8 cellular contexts compared by ENCODE assay signal in the genomic region with DNA sequence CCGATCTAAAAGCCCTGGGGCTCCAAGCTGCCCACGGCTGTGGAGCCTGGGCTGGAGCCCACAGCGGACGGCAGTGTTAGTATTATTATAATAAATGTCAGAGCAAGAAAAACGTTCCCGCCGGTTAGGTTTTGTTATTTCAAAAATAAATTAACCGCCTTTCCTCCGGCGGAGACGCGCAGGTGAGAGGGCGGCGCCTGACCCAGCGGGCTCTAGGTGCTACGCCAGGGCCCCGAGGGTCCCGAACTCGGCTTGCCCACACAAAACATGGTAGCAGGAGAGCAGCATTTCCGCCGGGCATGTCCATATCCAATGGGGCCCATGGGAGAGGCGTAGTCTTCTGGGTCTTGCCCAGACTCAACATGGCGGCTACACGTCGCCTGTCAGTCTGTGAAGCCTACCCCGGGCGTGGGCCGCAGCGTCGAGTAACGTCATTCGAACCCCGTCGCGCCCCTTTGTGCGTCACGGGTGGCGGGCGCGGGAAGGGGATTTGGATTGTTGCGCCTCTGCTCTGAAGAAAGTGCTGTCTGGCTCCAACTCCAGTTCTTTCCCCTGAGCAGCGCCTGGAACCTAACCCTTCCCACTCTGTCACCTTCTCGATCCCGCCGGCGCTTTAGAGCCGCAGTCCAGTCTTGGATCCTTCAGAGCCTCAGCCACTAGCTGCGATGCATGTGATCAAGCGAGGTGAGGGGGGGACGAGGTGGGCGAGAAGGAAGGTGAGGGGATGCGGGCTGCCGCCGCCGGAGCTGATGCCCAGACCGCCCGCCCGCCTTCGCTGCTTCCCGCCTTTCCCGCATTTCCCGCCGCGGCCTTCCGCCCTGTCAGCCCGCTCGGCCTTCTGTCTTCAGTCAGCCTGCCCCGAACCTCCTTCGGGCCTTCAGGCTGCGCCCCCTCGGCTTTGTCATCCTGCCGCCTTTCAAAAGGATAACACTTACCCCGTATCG. TPM values are rescaled to one million over a fixed set of nuclear protein-coding genes. Genes with fewer than 3 reads are reported as not detected.
A peak's percentile ranks its signal among the peaks of the same experiment; 100 is the strongest.
DNase-seq lines count a peak whose midpoint lies in the region; ATAC-seq and TF ChIP-seq lines count a peak whose summit lies in the region.

A gene (plus strand): TSS at position 452 of the 944 bp plus-strand sequence. CDS start 214 bp downstream, at position 666.

- H3K27ac ChIP-seq in mucosa of rectum (ENCODE audit: low read depth in 2 of 2, low read length in 2 of 2), result peak within 1 kb of the TSS; percentile 91 to 93

- H3K4me1 ChIP-seq in mucosa of rectum (ENCODE audit: control insufficient read depth in 2 of 2, insufficient read depth in 2 of 2, low read length in 2 of 2), result peaks cover 7 to 9% of the 10 kb centered on the region in 2 donors

- peak within 1 kb of the TSS; percentile 92 to 96 for H3K4me3 ChIP-seq in mucosa of rectum (ENCODE audit: low read length in 2 of 2)

- H3K27me3 ChIP-seq in mucosa of rectum (ENCODE audit: control insufficient read depth in 2 of 2, insufficient read depth in 2 of 2, low read length in 2 of 2), result no peaks in the 10 kb centered on the region

- in situ Hi-C loops in KBM-7 (cut with MboI; ENCODE audit: low pct_unique_long_range_greater_than_20kb, low sequenced_read_pairs), result no loop called here

- H3K9me3 ChIP-seq in mucosa of rectum (ENCODE audit: control insufficient read depth in 2 of 2, low read length in 2 of 2), result no peaks in the 10 kb centered on the region

- DNase-seq in DMS153 treated with DMSO at 0.1 percent for 48 hours (lab: John Stamatoyannopoulos, UW; ENCODE audit: unreplicated experiment) (peak; percentile 94), KBM-7 (peak; percentile 98), erythroblast (lab: John Stamatoyannopoulos, UW) (peak; percentile 98)
- DNase-seq in activated T-cell treated with anti-CD3 and anti-CD28 coated beads, Interleukin-2, amount 50 U/mL, for 24 hours, result peak; percentile 97
- DNase-seq in stimulated activated CD8-positive, alpha-beta memory T cell treated with anti-CD3 and anti-CD28 coated beads, Interleukin-4, amount 100 ng/mL, for 48 hours, result peak; percentile 97

- peaks cover 78% of the 10 kb centered on the region for H3K36me3 Mint-ChIP-seq in activated T-cell treated with anti-CD3 and anti-CD28 coated beads, Interleukin-2, amount 50 U/mL, for 24 hours (ENCODE audit: low read depth)

- H3K9me3 Mint-ChIP-seq in activated T-cell treated with anti-CD3 and anti-CD28 coated beads, Interleukin-2, amount 50 U/mL, for 24 hours, result no peaks in the 10 kb centered on the region

- H3K4me3 Mint-ChIP-seq in activated T-cell treated with anti-CD3 and anti-CD28 coated beads, Interleukin-2, amount 50 U/mL, for 24 hours, result peak within 1 kb of the TSS; percentile 99

- H3K27ac Mint-ChIP-seq in activated T-cell treated with anti-CD3 and anti-CD28 coated beads, Interleukin-2, amount 50 U/mL, for 24 hours, result peak within 1 kb of the TSS; percentile 98

- peak; percentile 96 for ATAC-seq in GM21717 (IDR thresholded peaks at IDR 0.05; ENCODE audit: unreplicated experiment)

- peak; percentile 89 for TF ChIP-seq POLR2A in erythroblast (IDR thresholded peaks at IDR 0.05; ENCODE audit: low read length)

- H3K9ac ChIP-seq in mucosa of rectum (ENCODE audit: low read depth in 1 of 2, low read length in 2 of 2), result peak within 1 kb of the TSS; percentile 93

- H3K4me1 Mint-ChIP-seq in activated T-cell treated with anti-CD3 and anti-CD28 coated beads, Interleukin-2, amount 50 U/mL, for 24 hours (ENCODE audit: low read depth), result peaks cover 76% of the 10 kb centered on the region

- peaks cover 5 to 8% of the 10 kb centered on the region in 2 donors for H3K36me3 ChIP-seq in mucosa of rectum (ENCODE audit: control insufficient read depth in 2 of 2, insufficient read depth in 2 of 2, low read length in 2 of 2)

- H3K27me3 Mint-ChIP-seq in activated T-cell treated with anti-CD3 and anti-CD28 coated beads, Interleukin-2, amount 50 U/mL, for 24 hours, result no peaks in the 10 kb centered on the region

TF ChIP-seq in PFSK-1, 5 proteins besides CTCF, POLR2A, EP300 and RAD21:
- TF ChIP-seq POLR2AphosphoS5 (IDR thresholded peaks at IDR 0.05; ENCODE audit: low read depth, low read length) (peak; percentile 81), SIN3A (IDR thresholded peaks at IDR 0.05; ENCODE audit: borderline replicate concordance, insufficient read depth, low read length) (0 out of 2 replicates have a peak, but pooled peaks have one; percentile 66), TAF1 (IDR thresholded peaks at IDR 0.05; ENCODE audit: borderline replicate concordance, insufficient read depth, low read length) (peak; percentile 85; the same call in 1 of the 2 replicates), FOXP2 (optimal IDR thresholded peaks at IDR 0.05; ENCODE audit: borderline replicate concordance, extremely low read depth, extremely low read length, insufficient read depth) (peak; percentile 87)
- TF ChIP-seq, protein P1, sequence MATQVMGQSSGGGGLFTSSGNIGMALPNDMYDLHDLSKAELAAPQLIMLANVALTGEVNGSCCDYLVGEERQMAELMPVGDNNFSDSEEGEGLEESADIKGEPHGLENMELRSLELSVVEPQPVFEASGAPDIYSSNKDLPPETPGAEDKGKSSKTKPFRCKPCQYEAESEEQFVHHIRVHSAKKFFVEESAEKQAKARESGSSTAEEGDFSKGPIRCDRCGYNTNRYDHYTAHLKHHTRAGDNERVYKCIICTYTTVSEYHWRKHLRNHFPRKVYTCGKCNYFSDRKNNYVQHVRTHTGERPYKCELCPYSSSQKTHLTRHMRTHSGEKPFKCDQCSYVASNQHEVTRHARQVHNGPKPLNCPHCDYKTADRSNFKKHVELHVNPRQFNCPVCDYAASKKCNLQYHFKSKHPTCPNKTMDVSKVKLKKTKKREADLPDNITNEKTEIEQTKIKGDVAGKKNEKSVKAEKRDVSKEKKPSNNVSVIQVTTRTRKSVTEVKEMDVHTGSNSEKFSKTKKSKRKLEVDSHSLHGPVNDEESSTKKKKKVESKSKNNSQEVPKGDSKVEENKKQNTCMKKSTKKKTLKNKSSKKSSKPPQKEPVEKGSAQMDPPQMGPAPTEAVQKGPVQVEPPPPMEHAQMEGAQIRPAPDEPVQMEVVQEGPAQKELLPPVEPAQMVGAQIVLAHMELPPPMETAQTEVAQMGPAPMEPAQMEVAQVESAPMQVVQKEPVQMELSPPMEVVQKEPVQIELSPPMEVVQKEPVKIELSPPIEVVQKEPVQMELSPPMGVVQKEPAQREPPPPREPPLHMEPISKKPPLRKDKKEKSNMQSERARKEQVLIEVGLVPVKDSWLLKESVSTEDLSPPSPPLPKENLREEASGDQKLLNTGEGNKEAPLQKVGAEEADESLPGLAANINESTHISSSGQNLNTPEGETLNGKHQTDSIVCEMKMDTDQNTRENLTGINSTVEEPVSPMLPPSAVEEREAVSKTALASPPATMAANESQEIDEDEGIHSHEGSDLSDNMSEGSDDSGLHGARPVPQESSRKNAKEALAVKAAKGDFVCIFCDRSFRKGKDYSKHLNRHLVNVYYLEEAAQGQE (IDR thresholded peaks at IDR 0.05; ENCODE audit: insufficient read depth in 1 of 2, low read depth in 2 of 2, low read length in 2 of 2), result no peak
TF ChIP-seq in PFSK-1: peak in this region for 4.

RNA-seq across cellular contexts. Expression of the gene that starts here (rescaled TPM):
- polyA plus RNA-seq in PFSK-1 (2012; ENCODE audit: insufficient read length, low read depth), result 28.2 TPM

Comparison
In these comparisons a context has a peak if more than half of its experiments do, and no peak if none do; other contexts are left out.
1. Peak in every context shown above with its lines: DNase-seq, ATAC-seq, H3K4me3 ChIP-seq and H3K27ac ChIP-seq.